14 cellular contexts compared by ENCODE assay signal in the genomic region with DNA sequence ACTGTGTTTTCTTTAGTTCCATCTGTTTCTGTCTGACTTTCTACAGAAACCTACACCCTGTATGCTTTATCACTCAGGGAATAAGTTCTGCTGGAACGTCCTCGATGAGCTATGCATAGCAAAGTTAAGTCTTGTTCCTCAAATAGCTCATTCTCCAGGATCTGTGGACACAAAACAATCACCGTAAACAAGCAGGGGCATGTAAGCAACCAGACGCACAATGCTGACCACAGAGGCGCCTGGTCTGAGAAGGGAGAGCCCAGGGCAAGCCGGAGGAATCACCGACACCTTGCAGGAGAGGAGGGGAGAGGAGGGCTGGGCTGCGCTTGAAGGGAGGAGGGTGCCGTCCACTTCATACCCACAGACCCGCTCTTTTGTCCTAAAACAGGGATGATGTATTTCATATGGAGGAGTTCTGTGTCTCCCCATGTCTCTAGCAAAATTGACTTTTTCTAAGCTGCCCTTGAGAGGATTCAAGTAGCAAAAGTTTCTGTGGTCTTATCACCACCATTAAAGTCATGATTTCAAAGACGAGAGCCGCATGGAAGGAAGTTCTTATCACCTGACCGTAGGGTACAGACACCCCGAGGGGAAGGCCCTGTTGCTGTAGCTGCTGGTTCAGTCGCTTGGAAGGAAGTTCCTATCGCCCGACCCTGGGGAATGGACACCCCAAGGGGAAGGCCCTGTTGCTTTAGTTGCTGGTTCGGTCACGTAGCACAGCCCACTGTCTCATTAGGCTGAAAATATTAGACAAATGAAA. TPM values are rescaled to one million over a fixed set of nuclear protein-coding genes. Genes with fewer than 3 reads are reported as not detected.
DNase-seq lines count a peak whose midpoint lies in the region; ATAC-seq and TF ChIP-seq lines count a peak whose summit lies in the region.
"Had no signal": no experiment of that assay in that cellular context is flagged by ENCODE, and none has a peak within 500 bp of the region (broad histone marks: within the 10 kb centered on the region; RNA-seq: fewer than 3 reads in every experiment).

No MANE protein-coding gene starts in this region.

- H3K79me1 ChIP-seq in neuronal stem cell (ENCODE audit: low read depth, low read length): no peaks in the 10 kb centered on the region

- no peak overlapping the region for H3K23ac ChIP-seq in neuronal stem cell (ENCODE audit: low read depth, low read length, poor library complexity)

- no peak overlapping the region for H3K4ac ChIP-seq in neuronal stem cell (ENCODE audit: low read length)

- peaks cover 20% of the 10 kb centered on the region for H3K4me1 ChIP-seq in RWPE2 (ENCODE audit: insufficient read depth, poor library complexity, severe bottlenecking)
- no peaks in the 10 kb centered on the region for H3K4me1 ChIP-seq in neuronal stem cell (ENCODE audit: control insufficient read depth in 2 of 2, insufficient read depth in 1 of 2, low read depth in 1 of 2, low read length in 2 of 2)
- H3K4me1 ChIP-seq: parathyroid adenoma had no signal

- H2AK5ac ChIP-seq in neuronal stem cell (ENCODE audit: low read depth, low read length): no peak overlapping the region

- ATAC-seq in RWPE2 (ENCODE audit: low read depth) (peak; percentile 85), natural killer cell (no peak), HG03159 (IDR thresholded peaks at IDR 0.05; ENCODE audit: unreplicated experiment) (no peak)

- CTCF ChIA-PET in activated CD4-positive, alpha-beta memory T cell treated with anti-CD3 and anti-CD28 coated beads for 36 hours (lab: Charles Lee): no interaction called here

- H3K9me3 ChIP-seq in RWPE2 (ENCODE audit: severe bottlenecking): peaks cover 6% of the 10 kb centered on the region
- no peaks in the 10 kb centered on the region for H3K9me3 ChIP-seq in neuronal stem cell (replicated peaks in 1 of 2; ENCODE audit: control insufficient read depth in 2 of 2, insufficient read depth in 1 of 2, low read depth in 1 of 2, low read length in 2 of 2)

- no peak overlapping the region for H3K4me3 ChIP-seq in RWPE2 (ENCODE audit: severe bottlenecking)
- H3K4me3 ChIP-seq in neuronal stem cell (ENCODE audit: low read length in 2 of 2): no peak overlapping the region

- H2AFZ ChIP-seq in neuronal stem cell (ENCODE audit: low read length): no peak overlapping the region
- H2AFZ ChIP-seq: parathyroid adenoma had no signal

- H4K8ac ChIP-seq in neuronal stem cell (ENCODE audit: low read depth, low read length): no peak overlapping the region

- no peak overlapping the region for H2BK15ac ChIP-seq in neuronal stem cell (ENCODE audit: low read length)

- H3K36me3 Mint-ChIP-seq in CD14-positive monocyte (no peaks in the 10 kb centered on the region), endothelial cell (ENCODE audit: low read depth, unreplicated experiment) (peaks cover 4% of the 10 kb centered on the region), natural killer cell (no peaks in the 10 kb centered on the region)
- H3K36me3 Mint-ChIP-seq in activated CD4-positive, alpha-beta memory T cell treated with anti-CD3 and anti-CD28 coated beads for 36 hours: peaks cover 2% of the 10 kb centered on the region

- H3K27ac Mint-ChIP-seq in CD14-positive monocyte: no peak overlapping the region
- peak overlapping the region; percentile 59 for H3K27ac Mint-ChIP-seq in endothelial cell (ENCODE audit: unreplicated experiment)
- H3K27ac Mint-ChIP-seq in activated CD4-positive, alpha-beta memory T cell treated with anti-CD3 and anti-CD28 coated beads for 36 hours: no peak overlapping the region
- H3K27ac Mint-ChIP-seq in natural killer cell: no peak overlapping the region

- H3K9me3 Mint-ChIP-seq in CD14-positive monocyte (peaks cover 2 to 12% (median 7%) of the 10 kb centered on the region in 7 donors), endothelial cell (ENCODE audit: unreplicated experiment) (peaks cover 4% of the 10 kb centered on the region), natural killer cell (peaks cover 2 to 4% of the 10 kb centered on the region in 2 donors)
- peaks cover 12% of the 10 kb centered on the region for H3K9me3 Mint-ChIP-seq in activated CD4-positive, alpha-beta memory T cell treated with anti-CD3 and anti-CD28 coated beads for 36 hours

- H3K27me3 Mint-ChIP-seq in CD14-positive monocyte (ENCODE audit: low read depth in 3 of 3) (peaks cover 0 to 3% (median 2%) of the 10 kb centered on the region in 3 donors), endothelial cell (ENCODE audit: unreplicated experiment) (peaks cover 10% of the 10 kb centered on the region), natural killer cell (ENCODE audit: low read depth in 2 of 2) (peaks cover 6% of the 10 kb centered on the region in 2 donors)
- H3K27me3 Mint-ChIP-seq in activated CD4-positive, alpha-beta memory T cell treated with anti-CD3 and anti-CD28 coated beads for 36 hours: no peaks in the 10 kb centered on the region

- H3K4me1 Mint-ChIP-seq in CD14-positive monocyte (peaks cover 29% of the 10 kb centered on the region), endothelial cell (ENCODE audit: unreplicated experiment) (peaks cover 25% of the 10 kb centered on the region), natural killer cell (no peaks in the 10 kb centered on the region)
- no peaks in the 10 kb centered on the region for H3K4me1 Mint-ChIP-seq in activated CD4-positive, alpha-beta memory T cell treated with anti-CD3 and anti-CD28 coated beads for 36 hours (ENCODE audit: low read depth)

- H3K4me3 Mint-ChIP-seq in CD14-positive monocyte (no peak overlapping the region), endothelial cell (ENCODE audit: unreplicated experiment) (peak overlapping the region; percentile 45), natural killer cell (no peak overlapping the region)
- no peak overlapping the region for H3K4me3 Mint-ChIP-seq in activated CD4-positive, alpha-beta memory T cell treated with anti-CD3 and anti-CD28 coated beads for 36 hours

- TF ChIP-seq CTCF in CD14-positive monocyte (IDR thresholded peaks at IDR 0.05): no peak
- no peak for TF ChIP-seq CTCF in RWPE2 (IDR thresholded peaks at IDR 0.05; ENCODE audit: poor library complexity, severe bottlenecking)
- TF ChIP-seq CTCF in endothelial cell (IDR thresholded peaks at IDR 0.05; ENCODE audit: unreplicated experiment): no peak
- TF ChIP-seq CTCF in natural killer cell (IDR thresholded peaks at IDR 0.05): no peak

- H3K27me3 ChIP-seq in RWPE2 (ENCODE audit: insufficient read depth, poor library complexity, severe bottlenecking) (no peaks in the 10 kb centered on the region), neuronal stem cell (ENCODE audit: control insufficient read depth in 3 of 3, insufficient read depth in 3 of 3, low read depth in 1 of 3, low read length in 3 of 3) (peaks cover 0 to 3% (median 0%) of the 10 kb centered on the region in 3 experiments)

- no peaks in the 10 kb centered on the region for H3K36me3 ChIP-seq in RWPE2 (ENCODE audit: low read depth)
- H3K36me3 ChIP-seq in neuronal stem cell (replicated peaks in 1 of 2; ENCODE audit: control insufficient read depth in 2 of 2, insufficient read depth in 2 of 2, low read length in 2 of 2): no peaks in the 10 kb centered on the region

- no peak overlapping the region for H3K9ac ChIP-seq in neuronal stem cell (ENCODE audit: low read depth, low read length, poor library complexity)
- H3K9ac ChIP-seq: parathyroid adenoma had no signal

- no peak overlapping the region for H3K4me2 ChIP-seq in neuronal stem cell (ENCODE audit: insufficient read depth, low read length, poor library complexity, severe bottlenecking)

- peak overlapping the region; percentile 20 for H4K91ac ChIP-seq in neuronal stem cell (ENCODE audit: low read depth, low read length, poor library complexity)

- H2BK5ac ChIP-seq in neuronal stem cell (ENCODE audit: low read length): no peak overlapping the region

- no peak overlapping the region for H2BK12ac ChIP-seq in neuronal stem cell (ENCODE audit: low read length)

- H3K14ac ChIP-seq in neuronal stem cell (ENCODE audit: low read length): no peak overlapping the region

- H3K18ac ChIP-seq in neuronal stem cell (ENCODE audit: low read length): no peak overlapping the region

- intact Hi-C loops in CD14-positive monocyte (cut with micrococcal nuclease): no loop called here
- intact Hi-C loops in activated CD4-positive, alpha-beta memory T cell treated with anti-CD3 and anti-CD28 coated beads for 36 hours (cut with micrococcal nuclease): no loop called here
- intact Hi-C loops in natural killer cell (cut with micrococcal nuclease): no loop called here

- no peak overlapping the region for H2BK120ac ChIP-seq in neuronal stem cell (ENCODE audit: low read depth, low read length)

- POLR2A ChIA-PET in activated CD4-positive, alpha-beta memory T cell treated with anti-CD3 and anti-CD28 coated beads for 36 hours (lab: Charles Lee): no interaction called here

- no CpG with 5 or more reads among the region's 19 CpGs for WGBS in neuronal stem cell (ENCODE audit: extremely low coverage in 2 of 2, insufficient read length in 2 of 2, insufficient replicate concordance in 1 of 2), 2 donors

- H3K27ac ChIP-seq in RWPE2 (ENCODE audit: poor library complexity, severe bottlenecking): peak overlapping the region; percentile 93
- no peak overlapping the region for H3K27ac ChIP-seq in neuronal stem cell (replicated peaks; ENCODE audit: low read length)
- H3K27ac ChIP-seq: parathyroid adenoma had no signal

- DNase-seq in CD14-positive monocyte (ENCODE audit: low spot score) (peak; percentile 7), RWPE2 (ENCODE audit: low spot score) (peak; percentile 54), endothelial cell (ENCODE audit: low spot score) (no peak), neuronal stem cell (ENCODE audit: low spot score) (no peak), natural killer cell (no peak), HK-2 (ENCODE audit: unreplicated experiment) (no peak)
- no peak for DNase-seq in activated CD4-positive, alpha-beta memory T cell treated with anti-CD3 and anti-CD28 coated beads for 36 hours
- DNase-seq: activated T-cell treated with anti-CD3 and anti-CD28 coated beads, Interleukin-2, amount 50 U/mL, for 1 hour; hippocampal formation; NCI-H1092; NCI-H69; SHP77 treated with DMSO at 0.1 percent for 48 hours had no signal

RNA-seq across cellular contexts. Expression of a gene that starts 14.3 kb away (rescaled TPM):
- not detected for polyA plus RNA-seq in CD14-positive monocyte
- total RNA-seq in endothelial cell (ENCODE audit: unreplicated experiment) (not detected), natural killer cell (not detected)
- polyA plus RNA-seq in neuronal stem cell (2013, experiment 1 of 2): not detected
- not detected for polyA plus RNA-seq in neuronal stem cell (2013, experiment 2 of 2)
- not detected for total RNA-seq in activated CD4-positive, alpha-beta memory T cell treated with anti-CD3 and anti-CD28 coated beads for 36 hours

RNA-seq across cellular contexts. Expression of a gene that starts 39.7 kb away (rescaled TPM):
- polyA plus RNA-seq in CD14-positive monocyte: not detected
- total RNA-seq in endothelial cell (ENCODE audit: unreplicated experiment): not detected
- not detected for polyA plus RNA-seq in neuronal stem cell (2013, experiment 1 of 2)
- polyA plus RNA-seq in neuronal stem cell (2013, experiment 2 of 2): not detected
- total RNA-seq in activated CD4-positive, alpha-beta memory T cell treated with anti-CD3 and anti-CD28 coated beads for 36 hours: not detected
- total RNA-seq in natural killer cell: not detected

Comparison
In these comparisons a context has a peak if more than half of its experiments do, and no peak if none do; other contexts are left out.
1. DNase-seq: peak in CD14-positive monocyte (single experiment) and RWPE2 (single experiment); none in endothelial cell (single experiment), neuronal stem cell (single experiment), activated CD4-positive, alpha-beta memory T cell treated with anti-CD3 and anti-CD28 coated beads for 36 hours (single experiment), natural killer cell (single experiment) and HK-2 (single experiment).